1 cellular context compared by ENCODE assay signal in genomic region chr12:570237-570925, GRCh38.
TF ChIP-seq lines count a peak whose summit lies in the region.

No MANE protein-coding gene starts in this region.

TF ChIP-seq in H1, 55 proteins besides CTCF, POLR2A, EP300 and RAD21:
- TF ChIP-seq E2F6 (IDR thresholded peaks at IDR 0.05) = peak; percentile 9; the same call in 1 of the 2 replicates
- peak; percentile 72 for TF ChIP-seq KDM4A (IDR thresholded peaks at IDR 0.05; ENCODE audit: low read depth, low read length, severe bottlenecking)
- peak; percentile 17 for TF ChIP-seq EZH2 (IDR thresholded peaks at IDR 0.05; ENCODE audit: low read depth, low read length, severe bottlenecking)
- no peak for TF ChIP-seq RFX5 (IDR thresholded peaks at IDR 0.05; ENCODE audit: borderline replicate concordance, low read depth, low read length)
- TF ChIP-seq BACH1 (IDR thresholded peaks at IDR 0.05; ENCODE audit: low read length) = no peak
- TF ChIP-seq, protein P1, sequence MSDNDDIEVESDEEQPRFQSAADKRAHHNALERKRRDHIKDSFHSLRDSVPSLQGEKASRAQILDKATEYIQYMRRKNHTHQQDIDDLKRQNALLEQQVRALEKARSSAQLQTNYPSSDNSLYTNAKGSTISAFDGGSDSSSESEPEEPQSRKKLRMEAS (IDR thresholded peaks at IDR 0.05) = 0 out of 2 replicates have a peak, but pooled peaks have one; percentile 6
- TF ChIP-seq RNF2 (IDR thresholded peaks at IDR 0.05; ENCODE audit: borderline replicate concordance, low read depth, low read length, missing control alignments, poor library complexity, severe bottlenecking) = no peak
- TF ChIP-seq KDM1A (IDR thresholded peaks at IDR 0.05; ENCODE audit: borderline replicate concordance, low read length) = peak; percentile 69; the same call in 1 of the 2 replicates
- no peak for TF ChIP-seq NANOG (IDR thresholded peaks at IDR 0.05; ENCODE audit: insufficient read depth, low read depth, low read length, poor library complexity, severe bottlenecking)
- TF ChIP-seq JUND (IDR thresholded peaks at IDR 0.05; ENCODE audit: low read length) = peak; percentile 73; the same call in 1 of the 2 replicates
- TF ChIP-seq SIN3A (conservative IDR thresholded peaks at IDR 0.05 in 1 of 2, IDR thresholded peaks at IDR 0.05 in 1 of 2; ENCODE audit: low read depth in 1 of 2, low read length in 2 of 2) = peak in 1 of 2 experiments; percentile 54; a peak in 1 of 4 replicates
- TF ChIP-seq NRF1 (IDR thresholded peaks at IDR 0.05; ENCODE audit: low read depth, low read length) = no peak
- peak; percentile 76 for TF ChIP-seq TEAD4 (IDR thresholded peaks at IDR 0.05; ENCODE audit: low read depth, low read length)
- 0 out of 2 replicates have a peak, but pooled peaks have one; percentile 22 for TF ChIP-seq GABPA (IDR thresholded peaks at IDR 0.05; ENCODE audit: borderline replicate concordance, insufficient read depth, low read length)
- TF ChIP-seq TAF7 (optimal IDR thresholded peaks at IDR 0.05; ENCODE audit: borderline replicate concordance, low read depth, low read length) = no peak
- TF ChIP-seq SUZ12 (IDR thresholded peaks at IDR 0.05; ENCODE audit: low read length) = no peak
- TF ChIP-seq, protein P2, sequence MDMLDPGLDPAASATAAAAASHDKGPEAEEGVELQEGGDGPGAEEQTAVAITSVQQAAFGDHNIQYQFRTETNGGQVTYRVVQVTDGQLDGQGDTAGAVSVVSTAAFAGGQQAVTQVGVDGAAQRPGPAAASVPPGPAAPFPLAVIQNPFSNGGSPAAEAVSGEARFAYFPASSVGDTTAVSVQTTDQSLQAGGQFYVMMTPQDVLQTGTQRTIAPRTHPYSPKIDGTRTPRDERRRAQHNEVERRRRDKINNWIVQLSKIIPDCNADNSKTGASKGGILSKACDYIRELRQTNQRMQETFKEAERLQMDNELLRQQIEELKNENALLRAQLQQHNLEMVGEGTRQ (IDR thresholded peaks at IDR 0.05; ENCODE audit: low read length) = no peak
- TF ChIP-seq, protein P3, sequence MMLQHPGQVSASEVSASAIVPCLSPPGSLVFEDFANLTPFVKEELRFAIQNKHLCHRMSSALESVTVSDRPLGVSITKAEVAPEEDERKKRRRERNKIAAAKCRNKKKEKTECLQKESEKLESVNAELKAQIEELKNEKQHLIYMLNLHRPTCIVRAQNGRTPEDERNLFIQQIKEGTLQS (IDR thresholded peaks at IDR 0.05; ENCODE audit: insufficient read depth, low read depth, low read length) = no peak
